Comparison of ENCODE assay signal across 22 cellular contexts in the genomic region with DNA sequence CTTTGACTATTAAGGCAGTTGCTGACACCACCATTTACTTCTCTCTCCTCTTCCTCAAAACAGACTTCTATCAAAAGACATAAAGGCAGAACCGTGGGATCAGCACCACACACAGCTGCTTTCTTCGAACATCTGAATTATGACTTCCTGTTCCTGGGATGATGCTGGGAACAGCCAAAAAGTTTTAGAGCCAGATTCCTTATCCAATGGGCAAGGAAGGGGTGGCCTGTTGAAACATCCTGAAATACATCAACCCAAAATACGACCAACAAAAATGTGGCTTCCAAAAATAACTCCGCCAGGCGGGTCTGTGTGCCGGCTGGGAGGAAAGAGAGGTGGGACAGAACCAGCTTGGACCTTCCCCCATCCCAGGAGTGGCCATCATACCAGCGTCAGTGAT.
DNase-seq lines count a peak whose midpoint lies in the region; ATAC-seq and TF ChIP-seq lines count a peak whose summit lies in the region.
"Had no signal": no experiment of that assay in that cellular context is flagged by ENCODE, and none has a peak within 500 bp of the region (broad histone marks: within the 10 kb centered on the region; RNA-seq: fewer than 3 reads in every experiment).

No MANE protein-coding gene starts in this region.

- H3K9me3 ChIP-seq in Peyer's patch (no peaks in the 10 kb centered on the region), esophagus muscularis mucosa (no peaks in the 10 kb centered on the region), tibial artery (no peaks in the 10 kb centered on the region), Karpas-422 (ENCODE audit: low read length) (no peaks in the 10 kb centered on the region)
- H3K9me3 ChIP-seq: body of pancreas, ovary, suprapubic skin had no signal

- DNase-seq in Peyer's patch (no peak), esophagus muscularis mucosa (ENCODE audit: extremely low spot score) (no peak), nephron progenitor cell (no peak), tibial artery (no peak), brain microvascular endothelial cell (no peak), Karpas-422 (no peak), T1000 (lab: John Stamatoyannopoulos, UW) (no peak)
- DNase-seq: activated CD8-positive, alpha-beta memory T cell treated with anti-CD3 and anti-CD28 coated beads, Interleukin-2, amount 50 U/mL, for 4 hours; activated naive CD8-positive, alpha-beta T cell treated with anti-CD3 and anti-CD28 coated beads, Interleukin-2, amount 10 ng/mL, durations not matched to agents 7 days and 5 days; AML-193; body of pancreas; COR-L47; DMS79; HCEC 1CT; KG1; naive B cell; NCI-H69; ovary had no signal

- no peak overlapping the region for H3K9ac ChIP-seq in Karpas-422 (ENCODE audit: low read length)

- no peaks in the 10 kb centered on the region for H3K9me3 Mint-ChIP-seq in nephron progenitor cell
- H3K9me3 Mint-ChIP-seq: activated naive CD8-positive, alpha-beta T cell treated with anti-CD3 and anti-CD28 coated beads, Interleukin-2, amount 10 ng/mL, durations not matched to agents 7 days and 5 days; T-helper 2 cell treated with Interferon-gamma antibody and Interleukin-4, amounts not matched to agents 5 μg/mL and 100 μg/mL, for 36 hours; WTC11 had no signal

- H2AFZ ChIP-seq in Karpas-422 (ENCODE audit: low read length): no peak overlapping the region

- H3K27me3 ChIP-seq in Peyer's patch (no peaks in the 10 kb centered on the region), esophagus muscularis mucosa (no peaks in the 10 kb centered on the region), tibial artery (no peaks in the 10 kb centered on the region), brain microvascular endothelial cell (replicated peaks) (peaks cover 2% of the 10 kb centered on the region), Karpas-422 (ENCODE audit: low read length) (no peaks in the 10 kb centered on the region)
- H3K27me3 ChIP-seq: body of pancreas, ovary, suprapubic skin had no signal

- in situ Hi-C loops in brain microvascular endothelial cell (cut with HindIII; ENCODE audit: low pct_ligation_motif_present, low sequenced_read_pairs): no loop called here

- peaks cover 1% of the 10 kb centered on the region for H3K36me3 Mint-ChIP-seq in nephron progenitor cell (ENCODE audit: low read depth)
- H3K36me3 Mint-ChIP-seq: activated naive CD8-positive, alpha-beta T cell treated with anti-CD3 and anti-CD28 coated beads, Interleukin-2, amount 10 ng/mL, durations not matched to agents 7 days and 5 days; naive B cell; WTC11 had no signal

- H3K36me3 ChIP-seq in Peyer's patch (no peaks in the 10 kb centered on the region), esophagus muscularis mucosa (peaks cover 0 to 21% (median 0%) of the 10 kb centered on the region in 4 donors), tibial artery (peaks cover 0 to 10% (median 0%) of the 10 kb centered on the region in 3 donors), brain microvascular endothelial cell (replicated peaks) (no peaks in the 10 kb centered on the region), Karpas-422 (ENCODE audit: insufficient read depth, low read length) (no peaks in the 10 kb centered on the region)
- H3K36me3 ChIP-seq: ovary, suprapubic skin had no signal

- H3K27me3 Mint-ChIP-seq in nephron progenitor cell (ENCODE audit: low read depth, poor library complexity): peaks cover 2% of the 10 kb centered on the region
- H3K27me3 Mint-ChIP-seq: activated naive CD8-positive, alpha-beta T cell treated with anti-CD3 and anti-CD28 coated beads, Interleukin-2, amount 10 ng/mL, durations not matched to agents 7 days and 5 days had no signal

- H3K4me2 ChIP-seq in Karpas-422 (ENCODE audit: low read depth, low read length, poor library complexity, severe bottlenecking): no peak overlapping the region

- no peak overlapping the region for H3K4me3 Mint-ChIP-seq in nephron progenitor cell
- H3K4me3 Mint-ChIP-seq: activated naive CD8-positive, alpha-beta T cell treated with anti-CD3 and anti-CD28 coated beads, Interleukin-2, amount 10 ng/mL, durations not matched to agents 7 days and 5 days; naive B cell; T-helper 2 cell treated with Interferon-gamma antibody and Interleukin-4, amounts not matched to agents 5 μg/mL and 100 μg/mL, for 36 hours; WTC11 had no signal

- WGBS in esophagus muscularis mucosa: 28% methylated on average over 7 of the region's 7 CpGs

- H3K27ac Mint-ChIP-seq in nephron progenitor cell: peak overlapping the region; percentile 96
- H3K27ac Mint-ChIP-seq: activated naive CD8-positive, alpha-beta T cell treated with anti-CD3 and anti-CD28 coated beads, Interleukin-2, amount 10 ng/mL, durations not matched to agents 7 days and 5 days; T-helper 2 cell treated with Interferon-gamma antibody and Interleukin-4, amounts not matched to agents 5 μg/mL and 100 μg/mL, for 36 hours; WTC11 had no signal

- peaks cover 0 to 11% (median 0%) of the 10 kb centered on the region in 4 donors for H3K4me1 ChIP-seq in Peyer's patch
- H3K4me1 ChIP-seq in esophagus muscularis mucosa: peaks cover 19 to 52% (median 34%) of the 10 kb centered on the region in 4 donors
- H3K4me1 ChIP-seq in tibial artery: peaks cover 0 to 46% (median 33%) of the 10 kb centered on the region in 4 donors
- H3K4me1 ChIP-seq in Karpas-422 (ENCODE audit: low read length): no peaks in the 10 kb centered on the region

- H3K9me2 ChIP-seq in Karpas-422 (replicated peaks; ENCODE audit: insufficient read depth, low read length): no peaks in the 10 kb centered on the region

- ATAC-seq in HG03565 (IDR thresholded peaks at IDR 0.05; ENCODE audit: unreplicated experiment): no peak
- ATAC-seq: body of pancreas, WTC11 had no signal

- H4K20me1 ChIP-seq in Karpas-422 (ENCODE audit: insufficient read depth, low read depth, low read length): no peaks in the 10 kb centered on the region

- intact Hi-C loops in esophagus muscularis mucosa (cut with DNase I): no loop called here
- intact Hi-C loops in tibial artery (cut with DNase I; ENCODE audit: low total_unique reads): no loop called here

- TF ChIP-seq EP300 in esophagus muscularis mucosa (IDR thresholded peaks at IDR 0.05): no peak

- TF ChIP-seq CTCF in Peyer's patch (IDR thresholded peaks at IDR 0.05) (no peak), esophagus muscularis mucosa (IDR thresholded peaks at IDR 0.05) (no peak), nephron progenitor cell (IDR thresholded peaks at IDR 0.05) (no peak), tibial artery (IDR thresholded peaks at IDR 0.05) (no peak), brain microvascular endothelial cell (IDR thresholded peaks at IDR 0.05; ENCODE audit: low read depth, low read length, missing control alignments) (no peak)

- H3K4me1 Mint-ChIP-seq in nephron progenitor cell: peaks cover 76% of the 10 kb centered on the region
- H3K4me1 Mint-ChIP-seq: naive B cell had no signal

- TF ChIP-seq POLR2A in Peyer's patch (IDR thresholded peaks at IDR 0.05) (no peak), esophagus muscularis mucosa (IDR thresholded peaks at IDR 0.05; ENCODE audit: low read depth) (no peak)

- H3K4me3 ChIP-seq in Peyer's patch (no peak overlapping the region), esophagus muscularis mucosa (no peak overlapping the region), tibial artery (no peak overlapping the region), brain microvascular endothelial cell (ENCODE audit: low read depth, low read length) (no peak overlapping the region), Karpas-422 (ENCODE audit: low read length) (no peak overlapping the region)
- H3K4me3 ChIP-seq: body of pancreas, ovary, suprapubic skin had no signal

- H3K79me2 ChIP-seq in Karpas-422 (ENCODE audit: low read length): no peaks in the 10 kb centered on the region

- peak overlapping the region in 3 of 4 donors; percentile 32 to 52 (median 37) for H3K27ac ChIP-seq in Peyer's patch
- peak overlapping the region; percentile 30 to 69 (median 39) for H3K27ac ChIP-seq in esophagus muscularis mucosa (replicated peaks in 1 of 4)
- H3K27ac ChIP-seq in tibial artery: peak overlapping the region; percentile 66 to 77
- no peak overlapping the region for H3K27ac ChIP-seq in brain microvascular endothelial cell
- H3K27ac ChIP-seq in Karpas-422 (ENCODE audit: low read length): no peak overlapping the region
- H3K27ac ChIP-seq: body of pancreas, suprapubic skin had no signal

Comparison
In these comparisons a context has a peak if more than half of its experiments do, and no peak if none do; other contexts are left out.
1. H3K27ac ChIP-seq: peak in Peyer's patch (3 of 4), esophagus muscularis mucosa (4 of 4) and tibial artery (2 of 2); none in brain microvascular endothelial cell (single experiment) and Karpas-422 (single experiment).